Comparison of ENCODE assay signal across 32 cellular contexts in the genomic region with DNA sequence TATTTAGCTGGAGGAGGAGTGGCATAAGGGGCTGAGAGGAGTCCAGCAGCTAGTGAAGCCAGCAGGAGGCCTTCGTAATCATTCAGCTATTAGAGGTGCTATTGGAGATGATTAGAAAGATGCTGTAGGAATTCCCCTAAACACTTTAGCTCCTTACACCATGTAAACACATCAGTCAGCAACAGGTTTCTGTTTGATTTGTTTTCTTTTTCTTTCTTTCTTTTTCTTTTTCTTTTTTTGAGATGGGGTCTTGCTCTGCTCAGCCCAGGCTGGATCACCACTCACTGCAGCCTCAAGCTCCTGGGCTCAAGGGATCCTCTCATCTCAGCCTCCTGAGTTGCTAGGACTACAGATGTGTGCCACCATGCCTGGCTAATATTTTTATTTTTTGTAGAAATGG. TPM values are rescaled to one million over a fixed set of nuclear protein-coding genes. Genes with fewer than 3 reads are reported as not detected.
DNase-seq lines count a peak whose midpoint lies in the region; ATAC-seq, FAIRE-seq and TF ChIP-seq lines count a peak whose summit lies in the region.
"Had no signal": no experiment of that assay in that cellular context is flagged by ENCODE, and none has a peak within 500 bp of the region (broad histone marks: within the 10 kb centered on the region; RNA-seq: fewer than 3 reads in every experiment).

No MANE protein-coding gene starts in this region.

- intact Hi-C loops in activated T-helper 1 cell treated with anti-CD3 and anti-CD28 coated beads, Interleukin-12 subunit alpha, Interleukin-12 subunit beta, Interleukin-2, Interleukin-4 antibody, amounts not matched to agents 30 ng/mL and 10 ng/mL and 1 ng/mL, durations not matched to agents 14 hours and 24 hours and 36 hours (cut with micrococcal nuclease) = no loop called here

- no peak overlapping the region for H3K27ac ChIP-seq in right atrium auricular region
- H3K27ac ChIP-seq: hepatocyte, right lobe of liver, uterus had no signal

- H3K36me3 ChIP-seq in right atrium auricular region = no peaks in the 10 kb centered on the region
- H3K36me3 ChIP-seq: MG63, right lobe of liver, uterus had no signal

- TF ChIP-seq CTCF in GM13977 (IDR thresholded peaks at IDR 0.05; ENCODE audit: extremely low read depth, insufficient read depth, missing control alignments) (no peak), right atrium auricular region (IDR thresholded peaks at IDR 0.05) (no peak)

- TF ChIP-seq POLR2A in GM12892 (IDR thresholded peaks at IDR 0.05; ENCODE audit: low read depth, low read length) = no peak

- ATAC-seq in stimulated activated effector memory CD8-positive, alpha-beta T cell treated with anti-CD3 and anti-CD28 coated beads, Interleukin-12 subunit alpha, Interleukin-12 subunit beta, amount 100 ng/mL, for 72 hours = peak; percentile 40
- ATAC-seq: esophagus mucosa, HCT116, left lobe of liver, right lobe of liver, WTC11 had no signal

- peak overlapping the region; percentile 58 for H3K27ac Mint-ChIP-seq in activated T-cell treated with anti-CD3 and anti-CD28 coated beads, Interleukin-2, amount 50 U/mL, for 24 hours
- H3K27ac Mint-ChIP-seq in activated T-helper 1 cell treated with anti-CD3 and anti-CD28 coated beads, Interleukin-12 subunit alpha, Interleukin-12 subunit beta, Interleukin-2, Interleukin-4 antibody, amounts not matched to agents 30 ng/mL and 10 ng/mL and 1 ng/mL, durations not matched to agents 14 hours and 24 hours and 36 hours = peak overlapping the region; percentile 77
- H3K27ac Mint-ChIP-seq in stimulated activated effector memory CD8-positive, alpha-beta T cell treated with anti-CD3 and anti-CD28 coated beads, Interleukin-12 subunit alpha, Interleukin-12 subunit beta, amount 100 ng/mL, for 72 hours = peak overlapping the region; percentile 87
- H3K27ac Mint-ChIP-seq: nephron progenitor cell, WTC11 had no signal

- no peak overlapping the region for H3K4me3 ChIP-seq in right atrium auricular region
- H3K4me3 ChIP-seq: hepatocyte, MG63, right lobe of liver, uterus had no signal

- H3K9me3 Mint-ChIP-seq in activated T-cell treated with anti-CD3 and anti-CD28 coated beads, Interleukin-2, amount 50 U/mL, for 24 hours = no peaks in the 10 kb centered on the region
- no peaks in the 10 kb centered on the region for H3K9me3 Mint-ChIP-seq in activated T-helper 1 cell treated with anti-CD3 and anti-CD28 coated beads, Interleukin-12 subunit alpha, Interleukin-12 subunit beta, Interleukin-2, Interleukin-4 antibody, amounts not matched to agents 30 ng/mL and 10 ng/mL and 1 ng/mL, durations not matched to agents 14 hours and 24 hours and 36 hours
- no peaks in the 10 kb centered on the region for H3K9me3 Mint-ChIP-seq in stimulated activated effector memory CD8-positive, alpha-beta T cell treated with anti-CD3 and anti-CD28 coated beads, Interleukin-12 subunit alpha, Interleukin-12 subunit beta, amount 100 ng/mL, for 72 hours
- H3K9me3 Mint-ChIP-seq: activated naive CD8-positive, alpha-beta T cell treated with anti-CD3 and anti-CD28 coated beads, Interleukin-2, amount 10 ng/mL, durations not matched to agents 7 days and 5 days; CD14-positive monocyte; immature natural killer cell; nephron progenitor cell; WTC11 had no signal

- H3K36me3 Mint-ChIP-seq in activated T-cell treated with anti-CD3 and anti-CD28 coated beads, Interleukin-2, amount 50 U/mL, for 24 hours (ENCODE audit: low read depth) = no peaks in the 10 kb centered on the region
- H3K36me3 Mint-ChIP-seq in activated T-helper 1 cell treated with anti-CD3 and anti-CD28 coated beads, Interleukin-12 subunit alpha, Interleukin-12 subunit beta, Interleukin-2, Interleukin-4 antibody, amounts not matched to agents 30 ng/mL and 10 ng/mL and 1 ng/mL, durations not matched to agents 14 hours and 24 hours and 36 hours (ENCODE audit: low read depth) = peaks cover 1% of the 10 kb centered on the region
- H3K36me3 Mint-ChIP-seq in stimulated activated effector memory CD8-positive, alpha-beta T cell treated with anti-CD3 and anti-CD28 coated beads, Interleukin-12 subunit alpha, Interleukin-12 subunit beta, amount 100 ng/mL, for 72 hours = peaks cover 10% of the 10 kb centered on the region
- H3K36me3 Mint-ChIP-seq: CD14-positive monocyte, immature natural killer cell, WTC11 had no signal

- no peak overlapping the region for H3K4me3 Mint-ChIP-seq in activated T-cell treated with anti-CD3 and anti-CD28 coated beads, Interleukin-2, amount 50 U/mL, for 24 hours
- peak overlapping the region; percentile 63 for H3K4me3 Mint-ChIP-seq in activated T-helper 1 cell treated with anti-CD3 and anti-CD28 coated beads, Interleukin-12 subunit alpha, Interleukin-12 subunit beta, Interleukin-2, Interleukin-4 antibody, amounts not matched to agents 30 ng/mL and 10 ng/mL and 1 ng/mL, durations not matched to agents 14 hours and 24 hours and 36 hours
- H3K4me3 Mint-ChIP-seq in stimulated activated effector memory CD8-positive, alpha-beta T cell treated with anti-CD3 and anti-CD28 coated beads, Interleukin-12 subunit alpha, Interleukin-12 subunit beta, amount 100 ng/mL, for 72 hours = peak overlapping the region; percentile 64
- H3K4me3 Mint-ChIP-seq: CD14-positive monocyte, nephron progenitor cell, WTC11 had no signal

- in situ Hi-C loops in GM13977 (cut with MboI; ENCODE audit: low pct_unique_long_range_greater_than_20kb, low sequenced_read_pairs, unreplicated experiment) = loop anchor here (10.0 kb wide), 1 partner anchor 78 kb away; a partner anchor contains a TSS

- no peak for DNase-seq in activated T-cell treated with anti-CD3 and anti-CD28 coated beads, Interleukin-2, amount 50 U/mL, for 24 hours
- no peak for DNase-seq in activated T-cell treated with anti-CD3 and anti-CD28 coated beads, Interleukin-2, amount 50 U/mL, for 1 hour
- peak; percentile 42 for DNase-seq in GM13977 (ENCODE audit: low spot score)
- DNase-seq in activated T-helper 1 cell treated with anti-CD3 and anti-CD28 coated beads, Interleukin-12 subunit alpha, Interleukin-12 subunit beta, Interleukin-2, Interleukin-4 antibody, amounts not matched to agents 30 ng/mL and 10 ng/mL and 1 ng/mL, durations not matched to agents 14 hours and 24 hours and 36 hours (ENCODE audit: low spot score) = no peak
- no peak for DNase-seq in stimulated activated effector memory CD8-positive, alpha-beta T cell treated with anti-CD3 and anti-CD28 coated beads, Interleukin-12 subunit alpha, Interleukin-12 subunit beta, amount 100 ng/mL, for 72 hours (ENCODE audit: low spot score in 2 of 2)
- no peak for DNase-seq in NCI-H1048 (lab: John Stamatoyannopoulos, UW)
- no peak for DNase-seq in right atrium auricular region (ENCODE audit: low spot score)
- no peak for DNase-seq in GM12892 (ENCODE audit: insufficient read length)
- DNase-seq: activated naive CD8-positive, alpha-beta T cell treated with anti-CD3 and anti-CD28 coated beads, Interleukin-2, amount 10 ng/mL, durations not matched to agents 7 days and 5 days; effector memory CD4-positive, alpha-beta T cell; foreskin melanocyte; immature natural killer cell; MG63; midbrain; NCI-H1436; NCI-H510A treated with DMSO at 0.1 percent for 48 hours; nephron progenitor cell; NK-92 treated with Interleukin-12 subunit alpha and Interleukin-12 subunit beta, amount 100 ng/mL, for 24 hours; right lobe of liver; T-helper 9 cell; uterus had no signal

- H3K4me1 Mint-ChIP-seq in activated T-cell treated with anti-CD3 and anti-CD28 coated beads, Interleukin-2, amount 50 U/mL, for 24 hours (ENCODE audit: low read depth) = peaks cover 69% of the 10 kb centered on the region
- H3K4me1 Mint-ChIP-seq in activated T-helper 1 cell treated with anti-CD3 and anti-CD28 coated beads, Interleukin-12 subunit alpha, Interleukin-12 subunit beta, Interleukin-2, Interleukin-4 antibody, amounts not matched to agents 30 ng/mL and 10 ng/mL and 1 ng/mL, durations not matched to agents 14 hours and 24 hours and 36 hours (ENCODE audit: low read depth) = peaks cover 77% of the 10 kb centered on the region
- peaks cover 75% of the 10 kb centered on the region for H3K4me1 Mint-ChIP-seq in stimulated activated effector memory CD8-positive, alpha-beta T cell treated with anti-CD3 and anti-CD28 coated beads, Interleukin-12 subunit alpha, Interleukin-12 subunit beta, amount 100 ng/mL, for 72 hours
- H3K4me1 Mint-ChIP-seq: WTC11 had no signal

- H3K9me3 ChIP-seq in right atrium auricular region = no peaks in the 10 kb centered on the region
- H3K9me3 ChIP-seq: MG63, right lobe of liver, uterus had no signal

- H3K27me3 Mint-ChIP-seq in activated T-cell treated with anti-CD3 and anti-CD28 coated beads, Interleukin-2, amount 50 U/mL, for 24 hours = no peaks in the 10 kb centered on the region
- no peaks in the 10 kb centered on the region for H3K27me3 Mint-ChIP-seq in activated T-helper 1 cell treated with anti-CD3 and anti-CD28 coated beads, Interleukin-12 subunit alpha, Interleukin-12 subunit beta, Interleukin-2, Interleukin-4 antibody, amounts not matched to agents 30 ng/mL and 10 ng/mL and 1 ng/mL, durations not matched to agents 14 hours and 24 hours and 36 hours (ENCODE audit: insufficient read depth)
- H3K27me3 Mint-ChIP-seq: activated naive CD8-positive, alpha-beta T cell treated with anti-CD3 and anti-CD28 coated beads, Interleukin-2, amount 10 ng/mL, durations not matched to agents 7 days and 5 days had no signal

- FAIRE-seq in GM12892 (lab: Jason Lieb, UNC) = no peak
- FAIRE-seq: RCC 7860 had no signal

- H3K4me1 ChIP-seq in right atrium auricular region = no peaks in the 10 kb centered on the region
- H3K4me1 ChIP-seq: right lobe of liver, uterus had no signal

- H3K27me3 ChIP-seq in right atrium auricular region = no peaks in the 10 kb centered on the region
- H3K27me3 ChIP-seq: hepatocyte, right lobe of liver, uterus had no signal

RNA-seq across cellular contexts. Expression of a gene that starts 10.6 kb away (rescaled TPM):
- total RNA-seq in activated T-helper 1 cell treated with anti-CD3 and anti-CD28 coated beads, Interleukin-12 subunit alpha, Interleukin-12 subunit beta, Interleukin-2, Interleukin-4 antibody, amounts not matched to agents 30 ng/mL and 10 ng/mL and 1 ng/mL, durations not matched to agents 14 hours and 24 hours and 36 hours = 83.4 and 87.2 TPM in 2 replicates
- total RNA-seq in right atrium auricular region = 10 to 100 TPM; 18.2 to 18.6 TPM
- polyA plus RNA-seq in GM12892 (2012; ENCODE audit: missing spikeins) = 44.8 TPM

RNA-seq across cellular contexts. Expression of a gene that starts 16.2 kb away (rescaled TPM):
- total RNA-seq in activated T-helper 1 cell treated with anti-CD3 and anti-CD28 coated beads, Interleukin-12 subunit alpha, Interleukin-12 subunit beta, Interleukin-2, Interleukin-4 antibody, amounts not matched to agents 30 ng/mL and 10 ng/mL and 1 ng/mL, durations not matched to agents 14 hours and 24 hours and 36 hours = 259 and 287 TPM in 2 replicates
- 1 to 10 TPM; 2.0 to 2.6 TPM for total RNA-seq in right atrium auricular region
- 47.8 TPM for polyA plus RNA-seq in GM12892 (2012; ENCODE audit: missing spikeins)
- total RNA-seq: chondrocyte, G401, SK-MEL-5 had no signal
- polyA plus RNA-seq: AG04450 had no signal

RNA-seq across cellular contexts. Expression of a gene that starts 26.5 kb away (rescaled TPM):
- total RNA-seq in activated T-helper 1 cell treated with anti-CD3 and anti-CD28 coated beads, Interleukin-12 subunit alpha, Interleukin-12 subunit beta, Interleukin-2, Interleukin-4 antibody, amounts not matched to agents 30 ng/mL and 10 ng/mL and 1 ng/mL, durations not matched to agents 14 hours and 24 hours and 36 hours = 173 and 178 TPM in 2 replicates
- total RNA-seq in right atrium auricular region = 10 to 100 TPM; 14.4 to 18.7 TPM
- 96.4 TPM for polyA plus RNA-seq in GM12892 (2012; ENCODE audit: missing spikeins)

RNA-seq across cellular contexts. Expression of a gene that starts 48.9 kb away (rescaled TPM):
- 8.1 and 8.9 TPM in 2 replicates for total RNA-seq in activated T-helper 1 cell treated with anti-CD3 and anti-CD28 coated beads, Interleukin-12 subunit alpha, Interleukin-12 subunit beta, Interleukin-2, Interleukin-4 antibody, amounts not matched to agents 30 ng/mL and 10 ng/mL and 1 ng/mL, durations not matched to agents 14 hours and 24 hours and 36 hours
- total RNA-seq in right atrium auricular region = 10 to 100 TPM; 13.0 to 14.3 TPM
- 1.3 TPM for polyA plus RNA-seq in GM12892 (2012; ENCODE audit: missing spikeins)

Comparison
In these comparisons a context has a peak if more than half of its experiments do, and no peak if none do; other contexts are left out.
1. RNA of a gene that starts 16.2 kb away (total RNA-seq): 259 to 287 TPM in activated T-helper 1 cell treated with anti-CD3 and anti-CD28 coated beads, Interleukin-12 subunit alpha, Interleukin-12 subunit beta, Interleukin-2, Interleukin-4 antibody, amounts not matched to agents 30 ng/mL and 10 ng/mL and 1 ng/mL, durations not matched to agents 14 hours and 24 hours and 36 hours; 2.0 to 2.6 TPM in right atrium auricular region; every median in the first group is over 10 times any median in the second.
2. Peak in every context shown above with its lines, with median percentiles within 50 percentile points of each other: H3K27ac Mint-ChIP-seq.